ENCODE assay signal across 1 cellular context in the genomic region with DNA sequence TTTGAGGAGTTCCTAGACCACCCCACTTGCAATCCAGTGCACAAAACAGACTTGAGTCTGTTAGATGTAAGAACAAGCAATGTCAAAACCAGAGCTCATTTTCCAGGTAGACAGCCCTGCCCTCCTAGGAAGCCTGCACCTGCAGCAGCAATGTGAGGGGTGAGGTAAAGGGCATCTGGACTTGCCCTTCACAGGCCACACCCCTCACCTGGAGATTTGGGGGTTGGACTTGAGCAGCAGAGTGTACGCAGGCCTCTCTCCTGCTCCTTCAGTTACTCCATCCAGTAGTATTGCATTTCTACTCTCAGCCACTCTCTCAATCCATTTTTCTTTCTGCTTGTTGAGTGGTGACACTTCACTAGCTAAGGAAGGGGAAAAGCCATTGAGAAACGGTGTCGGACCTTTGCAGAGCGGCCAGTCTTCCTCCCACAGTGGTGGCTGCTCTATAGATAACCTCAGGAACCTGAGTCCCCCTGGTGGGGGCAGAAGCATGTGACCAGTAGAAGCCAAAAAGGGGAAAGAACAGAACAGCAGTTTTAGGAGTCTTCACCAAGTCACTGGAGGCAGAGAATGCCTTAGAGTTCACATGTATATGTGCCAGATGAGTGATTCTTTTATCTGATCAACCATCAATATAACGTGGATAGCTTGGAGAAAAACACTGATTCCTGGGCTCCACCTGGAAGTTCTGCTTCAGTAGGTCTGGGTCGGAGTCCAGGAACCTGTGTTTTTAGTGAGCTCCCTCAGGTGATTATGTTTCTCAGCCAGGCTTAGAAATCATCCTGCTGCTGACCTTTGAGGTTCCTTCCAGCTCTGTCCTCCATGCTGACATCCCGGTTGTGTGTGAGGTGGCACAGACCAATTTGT.
TF ChIP-seq lines count a peak whose summit lies in the region.

No MANE protein-coding gene starts in this region.

TF ChIP-seq in GM12878, 131 proteins besides CTCF, POLR2A, EP300 and RAD21:
- TF ChIP-seq FOS (IDR thresholded peaks at IDR 0.05; ENCODE audit: borderline replicate concordance, extremely low read depth, insufficient read length) (no peak), ASH2L (IDR thresholded peaks at IDR 0.05; ENCODE audit: borderline replicate concordance, low read depth) (no peak), KLF5 (IDR thresholded peaks at IDR 0.05; ENCODE audit: partially characterized antibody) (no peak), SUPT20H (IDR thresholded peaks at IDR 0.05; ENCODE audit: borderline replicate concordance, control insufficient read depth, low read depth, low read length) (no peak), MTA3 (IDR thresholded peaks at IDR 0.05; ENCODE audit: borderline replicate concordance, low read length) (no peak), NR2C1 (IDR thresholded peaks at IDR 0.05) (no peak), FOXK2 (IDR thresholded peaks at IDR 0.05) (no peak)
- TF ChIP-seq, protein P1, sequence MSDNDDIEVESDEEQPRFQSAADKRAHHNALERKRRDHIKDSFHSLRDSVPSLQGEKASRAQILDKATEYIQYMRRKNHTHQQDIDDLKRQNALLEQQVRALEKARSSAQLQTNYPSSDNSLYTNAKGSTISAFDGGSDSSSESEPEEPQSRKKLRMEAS (IDR thresholded peaks at IDR 0.05; ENCODE audit: low read depth, low read length), result no peak
